ENCODE assay signal across 8 cellular contexts in genomic region chr4:1713452-1713851, GRCh38. TPM values are rescaled to one million over a fixed set of nuclear protein-coding genes. Genes with fewer than 3 reads are reported as not detected.
DNase-seq lines count a peak whose midpoint lies in the region; ATAC-seq and TF ChIP-seq lines count a peak whose summit lies in the region.
"Not testable (repeated sequence)": the region's sequence is repeated elsewhere in the genome, so short reads cannot be mapped to it uniquely, and the experiment has no call there.

No MANE protein-coding gene starts in this region.

- WGBS in endodermal cell (ENCODE audit: insufficient coverage in 1 of 2, insufficient read length in 1 of 2), 2 experiments: 77 to 79% methylated on average over 9 to 11 of the region's 11 CpGs

- H3K9ac ChIP-seq in endodermal cell (ENCODE audit: extremely low read depth, low read length, poor library complexity, severe bottlenecking): peak overlapping the region; percentile 89

- CTCF ChIA-PET in T-cell (lab: Charles Lee): interaction anchor here in 1 of 2 donors (1.0 kb wide), 1 partner anchor 20 kb away, joined by 4 read pairs; no protein-coding TSS in a partner anchor

- H3K27ac ChIP-seq in HL-60 (replicated peaks): peak overlapping the region; percentile 97
- not testable (repeated sequence) for H3K27ac ChIP-seq in endodermal cell (ENCODE audit: low read depth, low read length)

- POLR2A ChIA-PET in T-cell (lab: Charles Lee): not testable (repeated sequence)

- H3K4me3 ChIP-seq in BE2C (ENCODE audit: low read depth, low read length) (peak overlapping the region; percentile 67), HL-60 (replicated peaks; ENCODE audit: insufficient read depth, low read length) (peak overlapping the region; percentile 76), endodermal cell (ENCODE audit: low read length) (peak overlapping the region; percentile 96), iPS-18c (ENCODE audit: insufficient read depth, low read depth, low read length) (peak overlapping the region; percentile 91)

- not testable (repeated sequence) for DNase-seq in BE2C; HL-60 (ENCODE audit: low read depth in 1 of 2, low spot score in 1 of 2); T-cell; activated naive CD8-positive, alpha-beta T cell treated with anti-CD3 and anti-CD28 coated beads, Interleukin-2, amount 50 U/mL, for 24 hours; endodermal cell; nephron progenitor cell

- H3K4me1 Mint-ChIP-seq in T-cell: peaks cover 45 to 68% (median 64%) of the 10 kb centered on the region in 3 donors
- H3K4me1 Mint-ChIP-seq in activated naive CD8-positive, alpha-beta T cell treated with anti-CD3 and anti-CD28 coated beads, Interleukin-2, amount 50 U/mL, for 24 hours: peaks cover 62% of the 10 kb centered on the region
- peaks cover 17% of the 10 kb centered on the region for H3K4me1 Mint-ChIP-seq in endodermal cell
- H3K4me1 Mint-ChIP-seq in nephron progenitor cell: peaks cover 60% of the 10 kb centered on the region
- peaks cover 59% of the 10 kb centered on the region for H3K4me1 Mint-ChIP-seq in stimulated activated naive CD8-positive, alpha-beta T cell treated with anti-CD3 and anti-CD28 coated beads, Interleukin-15, Interleukin-2, amounts not matched to agents 100 ng/mL and 50 ng/mL, for 24 hours (ENCODE audit: low read depth)

- peak overlapping the region; percentile 96 for H3K27ac Mint-ChIP-seq in T-cell
- peak overlapping the region; percentile 94 for H3K27ac Mint-ChIP-seq in activated naive CD8-positive, alpha-beta T cell treated with anti-CD3 and anti-CD28 coated beads, Interleukin-2, amount 50 U/mL, for 24 hours
- H3K27ac Mint-ChIP-seq in endodermal cell: peak overlapping the region; percentile 96
- H3K27ac Mint-ChIP-seq in nephron progenitor cell: not testable (repeated sequence)
- H3K27ac Mint-ChIP-seq in stimulated activated naive CD8-positive, alpha-beta T cell treated with anti-CD3 and anti-CD28 coated beads, Interleukin-15, Interleukin-2, amounts not matched to agents 100 ng/mL and 50 ng/mL, for 24 hours: peak overlapping the region; percentile 98

- H3K36me3 ChIP-seq in BE2C: peaks cover 32% of the 10 kb centered on the region
- H3K36me3 ChIP-seq in endodermal cell (ENCODE audit: control insufficient read depth, insufficient read depth, low read length): peaks cover 12% of the 10 kb centered on the region

- peaks cover 12% of the 10 kb centered on the region for H3K36me3 Mint-ChIP-seq in T-cell
- peaks cover 48% of the 10 kb centered on the region for H3K36me3 Mint-ChIP-seq in activated naive CD8-positive, alpha-beta T cell treated with anti-CD3 and anti-CD28 coated beads, Interleukin-2, amount 50 U/mL, for 24 hours (ENCODE audit: low read depth)
- H3K36me3 Mint-ChIP-seq in endodermal cell (ENCODE audit: low read depth): peaks cover 22% of the 10 kb centered on the region
- peaks cover 16% of the 10 kb centered on the region for H3K36me3 Mint-ChIP-seq in nephron progenitor cell (ENCODE audit: low read depth)
- peaks cover 37% of the 10 kb centered on the region for H3K36me3 Mint-ChIP-seq in stimulated activated naive CD8-positive, alpha-beta T cell treated with anti-CD3 and anti-CD28 coated beads, Interleukin-15, Interleukin-2, amounts not matched to agents 100 ng/mL and 50 ng/mL, for 24 hours (ENCODE audit: low read depth)

- H3K27me3 ChIP-seq in BE2C; HL-60 (ENCODE audit: insufficient read depth, poor library complexity, severe bottlenecking); endodermal cell (ENCODE audit: control insufficient read depth, insufficient read depth, low read length, poor library complexity, severe bottlenecking): not testable (repeated sequence)

- H3K27me3 Mint-ChIP-seq in T-cell; activated naive CD8-positive, alpha-beta T cell treated with anti-CD3 and anti-CD28 coated beads, Interleukin-2, amount 50 U/mL, for 24 hours; endodermal cell (ENCODE audit: insufficient read depth); nephron progenitor cell (ENCODE audit: low read depth, poor library complexity); stimulated activated naive CD8-positive, alpha-beta T cell treated with anti-CD3 and anti-CD28 coated beads, Interleukin-15, Interleukin-2, amounts not matched to agents 100 ng/mL and 50 ng/mL, for 24 hours: not testable (repeated sequence)

- not testable (repeated sequence) for H3K9me3 Mint-ChIP-seq in T-cell; activated naive CD8-positive, alpha-beta T cell treated with anti-CD3 and anti-CD28 coated beads, Interleukin-2, amount 50 U/mL, for 24 hours; endodermal cell; nephron progenitor cell; stimulated activated naive CD8-positive, alpha-beta T cell treated with anti-CD3 and anti-CD28 coated beads, Interleukin-15, Interleukin-2, amounts not matched to agents 100 ng/mL and 50 ng/mL, for 24 hours

- not testable (repeated sequence) for H3K9me3 ChIP-seq in BE2C; endodermal cell (ENCODE audit: control insufficient read depth, low read length); iPS-18c (ENCODE audit: control insufficient read depth, insufficient read depth, low read length)

- H3K4me1 ChIP-seq in BE2C; endodermal cell (ENCODE audit: control insufficient read depth, insufficient read depth, low read length): not testable (repeated sequence)

- H3K4me3 Mint-ChIP-seq in T-cell (peak overlapping the region; percentile 96), endodermal cell (peak overlapping the region; percentile 86), nephron progenitor cell (peak overlapping the region; percentile 85)
- peak overlapping the region; percentile 98 for H3K4me3 Mint-ChIP-seq in activated naive CD8-positive, alpha-beta T cell treated with anti-CD3 and anti-CD28 coated beads, Interleukin-2, amount 50 U/mL, for 24 hours
- peak overlapping the region; percentile 99 for H3K4me3 Mint-ChIP-seq in stimulated activated naive CD8-positive, alpha-beta T cell treated with anti-CD3 and anti-CD28 coated beads, Interleukin-15, Interleukin-2, amounts not matched to agents 100 ng/mL and 50 ng/mL, for 24 hours

- TF ChIP-seq CTCF in BE2C (IDR thresholded peaks at IDR 0.05; ENCODE audit: low read depth, low read length); HL-60 (IDR thresholded peaks at IDR 0.05; ENCODE audit: insufficient read depth, low read length); endodermal cell (conservative IDR thresholded peaks at IDR 0.05); nephron progenitor cell (IDR thresholded peaks at IDR 0.05): not testable (repeated sequence)

- not testable (repeated sequence) for ATAC-seq in T-cell (replicated peaks in 1 of 4); activated naive CD8-positive, alpha-beta T cell treated with anti-CD3 and anti-CD28 coated beads, Interleukin-2, amount 50 U/mL, for 24 hours

RNA-seq across cellular contexts. Expression of gene SLBP, which starts 1.3 kb away (rescaled TPM):
- 66.8 TPM for polyA plus RNA-seq in BE2C (2012; ENCODE audit: insufficient read depth, insufficient read length, low read depth)
- total RNA-seq in T-cell (10 to 100 TPM; 30.1 to 42.3 (median 36.1) TPM), endodermal cell (10 to 100 TPM; 52.1 to 60.7 TPM)
- 50.7 TPM for polyA plus RNA-seq in endodermal cell (2013, experiment 1 of 2)
- polyA plus RNA-seq in endodermal cell (2013, experiment 2 of 2): 48.2 TPM

RNA-seq across cellular contexts. Expression of gene TMEM129, which starts 7.7 kb away (rescaled TPM):
- 87.6 TPM for polyA plus RNA-seq in BE2C (2012; ENCODE audit: insufficient read depth, insufficient read length, low read depth)
- total RNA-seq in T-cell (10 to 100 TPM; 22.9 to 49.4 (median 46.3) TPM), endodermal cell (10 to 100 TPM; 33.6 to 41.7 TPM)
- 32.2 TPM for polyA plus RNA-seq in endodermal cell (2013, experiment 1 of 2)
- 32.2 TPM for polyA plus RNA-seq in endodermal cell (2013, experiment 2 of 2)

RNA-seq across cellular contexts. Expression of gene TACC3, which starts 7.9 kb away (rescaled TPM):
- 38.0 TPM for polyA plus RNA-seq in BE2C (2012; ENCODE audit: insufficient read depth, insufficient read length, low read depth)
- total RNA-seq in T-cell: 100 to 1,000 TPM; 100 to 138 (median 127) TPM
- total RNA-seq in endodermal cell: 100 to 1,000 TPM; 113 to 182 TPM
- 142 TPM for polyA plus RNA-seq in endodermal cell (2013, experiment 1 of 2)
- polyA plus RNA-seq in endodermal cell (2013, experiment 2 of 2): 150 TPM

RNA-seq across cellular contexts. Expression of gene FAM53A, which starts 29.3 kb away (rescaled TPM):
- polyA plus RNA-seq in BE2C (2012; ENCODE audit: insufficient read depth, insufficient read length, low read depth): 6.2 TPM
- total RNA-seq in T-cell (1 to 10 TPM; 1.4 to 3.0 (median 1.9) TPM), endodermal cell (1 to 10 TPM; 3.7 to 4.9 TPM)
- 3.0 TPM for polyA plus RNA-seq in endodermal cell (2013, experiment 1 of 2)
- polyA plus RNA-seq in endodermal cell (2013, experiment 2 of 2): 3.6 TPM
